In genomic region chr9:38017149-38017884, GRCh38 we compare ENCODE assay signal across 8 cellular contexts. TPM values are rescaled to one million over a fixed set of nuclear protein-coding genes. Genes with fewer than 3 reads are reported as not detected.
DNase-seq lines count a peak whose midpoint lies in the region; ATAC-seq and TF ChIP-seq lines count a peak whose summit lies in the region.

No MANE protein-coding gene starts in this region.

- CTCF ChIA-PET in activated naive CD4-positive, alpha-beta T cell treated with anti-CD3 and anti-CD28 coated beads for 36 hours (lab: Charles Lee) = no interaction called here

- no peaks in the 10 kb centered on the region for H3K36me3 Mint-ChIP-seq in neural crest cell (ENCODE audit: low read depth)
- no peaks in the 10 kb centered on the region for H3K36me3 Mint-ChIP-seq in activated naive CD4-positive, alpha-beta T cell treated with anti-CD3 and anti-CD28 coated beads for 36 hours (ENCODE audit: low read depth)

- ATAC-seq in SK-N-SH treated with all-trans-retinoic acid at 6 μM for 48 hours = peak; percentile 29
- no peak for ATAC-seq in HG03139 (IDR thresholded peaks at IDR 0.05; ENCODE audit: unreplicated experiment)

- no peaks in the 10 kb centered on the region for H3K27me3 Mint-ChIP-seq in neural crest cell (ENCODE audit: low read depth)
- H3K27me3 Mint-ChIP-seq in activated naive CD4-positive, alpha-beta T cell treated with anti-CD3 and anti-CD28 coated beads for 36 hours (ENCODE audit: low read depth) = no peaks in the 10 kb centered on the region

- H3K9me3 Mint-ChIP-seq in neural crest cell = no peaks in the 10 kb centered on the region
- no peaks in the 10 kb centered on the region for H3K9me3 Mint-ChIP-seq in activated naive CD4-positive, alpha-beta T cell treated with anti-CD3 and anti-CD28 coated beads for 36 hours

- peak; percentile 49 for TF ChIP-seq CTCF in neural crest cell (conservative IDR thresholded peaks at IDR 0.05)

- H3K4me1 Mint-ChIP-seq in neural crest cell = peaks cover 66% of the 10 kb centered on the region
- H3K4me1 Mint-ChIP-seq in activated naive CD4-positive, alpha-beta T cell treated with anti-CD3 and anti-CD28 coated beads for 36 hours (ENCODE audit: low read depth) = no peaks in the 10 kb centered on the region

- H3K27ac Mint-ChIP-seq in neural crest cell (ENCODE audit: unreplicated experiment) = no peak overlapping the region
- no peak overlapping the region for H3K27ac Mint-ChIP-seq in activated naive CD4-positive, alpha-beta T cell treated with anti-CD3 and anti-CD28 coated beads for 36 hours

- intact Hi-C loops in activated naive CD4-positive, alpha-beta T cell treated with anti-CD3 and anti-CD28 coated beads for 36 hours (cut with micrococcal nuclease) = no loop called here

- no peak overlapping the region for H3K4me3 Mint-ChIP-seq in neural crest cell
- no peak overlapping the region for H3K4me3 Mint-ChIP-seq in activated naive CD4-positive, alpha-beta T cell treated with anti-CD3 and anti-CD28 coated beads for 36 hours

- DNase-seq in AG20443 (ENCODE audit: low spot score) (peak; percentile 73), globus pallidus (ENCODE audit: low spot score) (peak; percentile 95), neural crest cell (ENCODE audit: low read depth, low spot score) (peak; percentile 43), OCI-M2 (lab: John Stamatoyannopoulos, UW; ENCODE audit: unreplicated experiment) (no peak), NCI-H187 (lab: John Stamatoyannopoulos, UW) (no peak)
- no peak for DNase-seq in activated naive CD4-positive, alpha-beta T cell treated with anti-CD3 and anti-CD28 coated beads for 36 hours

TF ChIP-seq in SK-N-SH treated with all-trans-retinoic acid at 6 μM for 48 hours, 23 proteins besides CTCF, POLR2A, EP300 and RAD21:
- TF ChIP-seq ISL1 (CRISPR knock-in tag; IDR thresholded peaks at IDR 0.05) (peak; percentile 39; the same call in 1 of the 2 replicates), CSRNP3 (CRISPR knock-in tag; IDR thresholded peaks at IDR 0.05) (no peak), PATZ1 (CRISPR knock-in tag; IDR thresholded peaks at IDR 0.05; ENCODE audit: borderline replicate concordance) (peak; percentile 97; the same call in 1 of the 2 replicates), CREB5 (CRISPR knock-in tag; IDR thresholded peaks at IDR 0.05; ENCODE audit: low read depth) (no peak), GLIS3 (CRISPR knock-in tag; IDR thresholded peaks at IDR 0.05) (no peak), ZNF565 (CRISPR knock-in tag; conservative IDR thresholded peaks at IDR 0.05; ENCODE audit: low read depth) (no peak)

RNA-seq across cellular contexts. Expression of gene SHB, which starts 51.7 kb away (rescaled TPM):
- total RNA-seq in neural crest cell = 4.6 and 4.8 TPM in 2 replicates
- 1 to 10 TPM; 1.2 TPM for total RNA-seq in activated naive CD4-positive, alpha-beta T cell treated with anti-CD3 and anti-CD28 coated beads for 36 hours

Comparison
In these comparisons a context has a peak if more than half of its experiments do, and no peak if none do; other contexts are left out.
1. DNase-seq: peak in AG20443 (single experiment), globus pallidus (single experiment) and neural crest cell (single experiment); none in OCI-M2 (single experiment), activated naive CD4-positive, alpha-beta T cell treated with anti-CD3 and anti-CD28 coated beads for 36 hours (single experiment) and NCI-H187 (0 of 2).